Comparison of ENCODE assay signal across 11 cellular contexts in genomic region chr12:106307176-106307575, GRCh38.
"Had no signal": no experiment of that assay in that cellular context is flagged by ENCODE, and none has a peak within 500 bp of the region (broad histone marks: within the 10 kb centered on the region; RNA-seq: fewer than 3 reads in every experiment).

No MANE protein-coding gene starts in this region.

- H3K4me3 ChIP-seq: breast epithelium, esophagus muscularis mucosa, ovary, tibial artery had no signal

- H3K9me3 Mint-ChIP-seq: activated T-helper 2 cell treated with anti-CD3 and anti-CD28 coated beads, Interferon-gamma antibody, Interleukin-2, Interleukin-4, amounts not matched to agents 10 μg/mL and 5 μg/mL and 100 μg/mL, durations not matched to agents 14 hours and 24 hours and 36 hours; neural crest cell had no signal

- H3K27ac Mint-ChIP-seq: activated T-helper 2 cell treated with anti-CD3 and anti-CD28 coated beads, Interferon-gamma antibody, Interleukin-2, Interleukin-4, amounts not matched to agents 10 μg/mL and 5 μg/mL and 100 μg/mL, durations not matched to agents 14 hours and 24 hours and 36 hours had no signal

- H3K27me3 ChIP-seq: breast epithelium, esophagus muscularis mucosa, ovary, tibial artery had no signal

- H3K36me3 ChIP-seq: breast epithelium, ovary had no signal

- H3K9me3 ChIP-seq: breast epithelium, esophagus muscularis mucosa, ovary, tibial artery had no signal

- H3K27ac ChIP-seq: esophagus muscularis mucosa, ovary, tibial artery had no signal

- DNase-seq: activated CD4-positive, CD25-positive, alpha-beta regulatory T cell treated with anti-CD3 and anti-CD28 coated beads, Interleukin-2, amount 50 U/mL, for 72 hours; activated naive CD4-positive, alpha-beta T cell treated with anti-CD3 and anti-CD28 coated beads, Interleukin-2, amount 50 U/mL, for 16 hours; anterior cingulate cortex; glutamatergic neuron; ovary; T-helper 9 cell; tibial artery had no signal

- H3K4me3 Mint-ChIP-seq: neural crest cell had no signal
